Comparison of ENCODE assay signal across 26 cellular contexts in genomic region chr11:2651054-2651617, GRCh38. TPM values are rescaled to one million over a fixed set of nuclear protein-coding genes. Genes with fewer than 3 reads are reported as not detected.
A peak's percentile ranks its signal among the peaks of the same experiment; 100 is the strongest.
DNase-seq lines count a peak whose midpoint lies in the region; ATAC-seq, FAIRE-seq and TF ChIP-seq lines count a peak whose summit lies in the region.
"Had no signal": no experiment of that assay in that cellular context is flagged by ENCODE, and none has a peak within 500 bp of the region (broad histone marks: within the 10 kb centered on the region; RNA-seq: fewer than 3 reads in every experiment).

No MANE protein-coding gene starts in this region.

- TF ChIP-seq RAD21 in SK-N-SH (IDR thresholded peaks at IDR 0.05; ENCODE audit: low read length): no peak

- H3K4me3 Mint-ChIP-seq in astrocyte (ENCODE audit: unreplicated experiment): no peak overlapping the region
- no peak overlapping the region for H3K4me3 Mint-ChIP-seq in stimulated activated naive CD8-positive, alpha-beta T cell treated with anti-CD3 and anti-CD28 coated beads, Interleukin-15, amount 100 ng/mL, for 72 hours
- H3K4me3 Mint-ChIP-seq: CD14-positive monocyte; CD8-positive, alpha-beta memory T cell had no signal

- no peak overlapping the region for H3K4me2 ChIP-seq in SK-N-SH
- no peak overlapping the region for H3K4me2 ChIP-seq in astrocyte (ENCODE audit: low read length)

- H3K9ac ChIP-seq in SK-N-SH (no peak overlapping the region), astrocyte (ENCODE audit: low read length) (no peak overlapping the region)

- H3K79me2 ChIP-seq in SK-N-SH (ENCODE audit: insufficient read depth): no peaks in the 10 kb centered on the region
- H3K79me2 ChIP-seq in astrocyte (ENCODE audit: insufficient read depth, low read length): no peaks in the 10 kb centered on the region

- H3K36me3 ChIP-seq in SK-N-SH (replicated peaks in 1 of 2; ENCODE audit: control insufficient read depth in 1 of 2, insufficient read depth in 2 of 2, low read length in 1 of 2) (no peaks in the 10 kb centered on the region), astrocyte (ENCODE audit: insufficient read depth, low read length) (no peaks in the 10 kb centered on the region)
- H3K36me3 ChIP-seq: BE2C had no signal

- TF ChIP-seq EP300 in SK-N-SH (IDR thresholded peaks at IDR 0.05; ENCODE audit: borderline replicate concordance in 1 of 2, low read depth in 1 of 2, low read length in 1 of 2): no peak

- H3K27me3 Mint-ChIP-seq in astrocyte (ENCODE audit: low read depth, unreplicated experiment): no peaks in the 10 kb centered on the region
- no peaks in the 10 kb centered on the region for H3K27me3 Mint-ChIP-seq in stimulated activated naive CD8-positive, alpha-beta T cell treated with anti-CD3 and anti-CD28 coated beads, Interleukin-15, amount 100 ng/mL, for 72 hours

- FAIRE-seq in astrocyte (lab: Jason Lieb, UNC) (no peak), H54 (lab: Jason Lieb, UNC) (no peak)
- FAIRE-seq: K562 had no signal

- H2AFZ ChIP-seq in SK-N-SH (ENCODE audit: low read depth) (no peak overlapping the region), astrocyte (ENCODE audit: low read depth, low read length) (no peak overlapping the region)

- no peak overlapping the region; a peak in 1 of 4 replicates for H3K27ac ChIP-seq in SK-N-SH (ENCODE audit: low read depth in 2 of 2, low read length in 1 of 2)
- H3K27ac ChIP-seq in astrocyte (ENCODE audit: low read depth, low read length): no peak overlapping the region
- H3K27ac ChIP-seq: 22Rv1, HL-60 had no signal

- peak overlapping the region; percentile 1 for H3K27ac Mint-ChIP-seq in astrocyte (ENCODE audit: unreplicated experiment)
- H3K27ac Mint-ChIP-seq in stimulated activated naive CD8-positive, alpha-beta T cell treated with anti-CD3 and anti-CD28 coated beads, Interleukin-15, amount 100 ng/mL, for 72 hours: no peak overlapping the region
- H3K27ac Mint-ChIP-seq: CD8-positive, alpha-beta memory T cell had no signal

- TF ChIP-seq CTCF in SK-N-SH (IDR thresholded peaks at IDR 0.05): no peak
- TF ChIP-seq CTCF in astrocyte (IDR thresholded peaks at IDR 0.05; ENCODE audit: insufficient read depth, low read depth, low read length): no peak

- H4K20me1 ChIP-seq in SK-N-SH (ENCODE audit: insufficient read depth): no peaks in the 10 kb centered on the region
- no peaks in the 10 kb centered on the region for H4K20me1 ChIP-seq in astrocyte (ENCODE audit: insufficient read depth, low read length)

- H3F3A ChIP-seq in SK-N-SH (replicated peaks; ENCODE audit: insufficient read depth): no peaks in the 10 kb centered on the region

- POLR2A ChIA-PET in SK-N-SH (lab: Yijun Ruan, JAX): no interaction called here

- H3K9me3 Mint-ChIP-seq in astrocyte (ENCODE audit: unreplicated experiment): peaks cover 65% of the 10 kb centered on the region
- peaks cover 27 to 37% of the 10 kb centered on the region in 2 donors for H3K9me3 Mint-ChIP-seq in stimulated activated naive CD8-positive, alpha-beta T cell treated with anti-CD3 and anti-CD28 coated beads, Interleukin-15, amount 100 ng/mL, for 72 hours

- H3K4me1 Mint-ChIP-seq in astrocyte (ENCODE audit: low read depth, unreplicated experiment): peaks cover 10% of the 10 kb centered on the region
- H3K4me1 Mint-ChIP-seq in stimulated activated naive CD8-positive, alpha-beta T cell treated with anti-CD3 and anti-CD28 coated beads, Interleukin-15, amount 100 ng/mL, for 72 hours: peaks cover 6% of the 10 kb centered on the region
- H3K4me1 Mint-ChIP-seq: CD8-positive, alpha-beta memory T cell had no signal

- peaks cover 18% of the 10 kb centered on the region for H3K36me3 Mint-ChIP-seq in astrocyte (ENCODE audit: low read depth, unreplicated experiment)

- H3K4me3 ChIP-seq in SK-N-SH (ENCODE audit: low read depth in 2 of 2, low read length in 1 of 2) (no peak overlapping the region; a peak in 1 of 4 replicates), astrocyte (ENCODE audit: insufficient read depth, low read depth, low read length) (no peak overlapping the region)
- H3K4me3 ChIP-seq: K562 had no signal

- H3K27me3 ChIP-seq in SK-N-SH (ENCODE audit: insufficient read depth) (no peaks in the 10 kb centered on the region), astrocyte (ENCODE audit: insufficient read depth, low read length) (no peaks in the 10 kb centered on the region)
- H3K27me3 ChIP-seq: BE2C had no signal

- peak; percentile 1 for DNase-seq in SK-N-SH
- DNase-seq in astrocyte (ENCODE audit: low read depth): no peak
- DNase-seq in iPS-NIHi7 (ENCODE audit: extremely low spot score): peak; percentile 3
- no peak for DNase-seq in H54 (ENCODE audit: insufficient read length, low spot score)
- no peak for DNase-seq in stimulated activated naive CD8-positive, alpha-beta T cell treated with anti-CD3 and anti-CD28 coated beads, Interleukin-15, amount 100 ng/mL, for 72 hours
- DNase-seq: BE2C; Calu3; CD8-positive, alpha-beta memory T cell; DMS153; GOT3; Kasumi-1; NCI-H1092 treated with DMSO at 0.1 percent for 48 hours; NCI-H1436; NCI-H187; NCI-H2081 treated with DMSO at 0.1 percent for 48 hours; NCI-H524; NCI-H82; NK-92 treated with Interleukin-12 subunit alpha and Interleukin-12 subunit beta, amount 100 ng/mL, for 24 hours; PC-3 had no signal

- H3K9me3 ChIP-seq in SK-N-SH: peaks cover 26% of the 10 kb centered on the region
- H3K9me3 ChIP-seq in astrocyte (ENCODE audit: insufficient read depth, low read depth, low read length): peaks cover 41% of the 10 kb centered on the region
- H3K9me3 ChIP-seq: BE2C had no signal

- H3K4me1 ChIP-seq in SK-N-SH (ENCODE audit: control insufficient read depth in 1 of 2, insufficient read depth in 2 of 2, low read depth in 1 of 2, low read length in 1 of 2) (peaks cover 0 to 32% of the 10 kb centered on the region in 2 experiments; a peak in 1 of 4 replicates), astrocyte (ENCODE audit: insufficient read depth, low read length) (peaks cover 3% of the 10 kb centered on the region)
- H3K4me1 ChIP-seq: BE2C had no signal

- H3K9me2 ChIP-seq in SK-N-SH: no peaks in the 10 kb centered on the region

- no peak for TF ChIP-seq POLR2A in H54 (IDR thresholded peaks at IDR 0.05; ENCODE audit: low read depth, low read length)

- ATAC-seq in SK-N-SH treated with all-trans-retinoic acid at 6 μM for 48 hours: no peak
- ATAC-seq in stimulated activated naive CD8-positive, alpha-beta T cell treated with anti-CD3 and anti-CD28 coated beads, Interleukin-15, amount 100 ng/mL, for 72 hours: no peak
- ATAC-seq in GM21390 (IDR thresholded peaks at IDR 0.05; ENCODE audit: unreplicated experiment): no peak
- ATAC-seq: HCT116, K562, PC-3 had no signal

- CTCF ChIA-PET in SK-N-SH (lab: Yijun Ruan, JAX): interaction anchor here (1.3 to 1.6 kb wide), 2 partner anchors 119 to 234 kb away, joined by 3 to 5 read pairs; partner anchors contain the start of gene CDKN1C

- WGBS in SK-N-SH (ENCODE audit: low lambda C conversion rate): 57% methylated on average over 4 of the region's 4 CpGs

TF ChIP-seq in SK-N-SH, 30 proteins besides CTCF, POLR2A, EP300 and RAD21 (continues in another document):
- TF ChIP-seq RXRA (IDR thresholded peaks at IDR 0.05; ENCODE audit: borderline replicate concordance, low read depth): no peak
- TF ChIP-seq NRF1 (IDR thresholded peaks at IDR 0.05; ENCODE audit: low read depth, low read length): no peak
- no peak for TF ChIP-seq RFX5 (IDR thresholded peaks at IDR 0.05; ENCODE audit: low read length)
- no peak for TF ChIP-seq GATA2 (CRISPR knock-in tag; IDR thresholded peaks at IDR 0.05)
- TF ChIP-seq PBX3 (IDR thresholded peaks at IDR 0.05): no peak
- TF ChIP-seq ELF1 (IDR thresholded peaks at IDR 0.05): no peak
- no peak for TF ChIP-seq CHD2 (IDR thresholded peaks at IDR 0.05; ENCODE audit: low read length, partially characterized antibody)
- no peak for TF ChIP-seq TCF12 (IDR thresholded peaks at IDR 0.05)

TF ChIP-seq in SK-N-SH treated with all-trans-retinoic acid at 6 μM for 48 hours, 23 proteins besides CTCF, POLR2A, EP300 and RAD21:
- TF ChIP-seq ESRRG (CRISPR knock-in tag; IDR thresholded peaks at IDR 0.05) (no peak), ZFP30 (CRISPR knock-in tag; IDR thresholded peaks at IDR 0.05) (no peak), ZNF70 (CRISPR knock-in tag; IDR thresholded peaks at IDR 0.05) (no peak), OSR1 (CRISPR knock-in tag; IDR thresholded peaks at IDR 0.05) (no peak), CSDC2 (CRISPR knock-in tag; IDR thresholded peaks at IDR 0.05) (no peak), ZC3H10 (CRISPR knock-in tag; IDR thresholded peaks at IDR 0.05) (no peak)
- TF ChIP-seq, protein P1, sequence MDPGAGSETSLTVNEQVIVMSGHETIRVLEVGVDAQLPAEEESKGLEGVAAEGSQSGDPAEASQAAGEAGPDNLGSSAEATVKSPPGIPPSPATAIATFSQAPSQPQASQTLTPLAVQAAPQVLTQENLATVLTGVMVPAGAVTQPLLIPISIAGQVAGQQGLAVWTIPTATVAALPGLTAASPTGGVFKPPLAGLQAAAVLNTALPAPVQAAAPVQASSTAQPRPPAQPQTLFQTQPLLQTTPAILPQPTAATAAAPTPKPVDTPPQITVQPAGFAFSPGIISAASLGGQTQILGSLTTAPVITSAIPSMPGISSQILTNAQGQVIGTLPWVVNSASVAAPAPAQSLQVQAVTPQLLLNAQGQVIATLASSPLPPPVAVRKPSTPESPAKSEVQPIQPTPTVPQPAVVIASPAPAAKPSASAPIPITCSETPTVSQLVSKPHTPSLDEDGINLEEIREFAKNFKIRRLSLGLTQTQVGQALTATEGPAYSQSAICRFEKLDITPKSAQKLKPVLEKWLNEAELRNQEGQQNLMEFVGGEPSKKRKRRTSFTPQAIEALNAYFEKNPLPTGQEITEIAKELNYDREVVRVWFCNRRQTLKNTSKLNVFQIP (CRISPR knock-in tag; IDR thresholded peaks at IDR 0.05; ENCODE audit: borderline replicate concordance, low read depth): no peak

RNA-seq across cellular contexts. Expression of gene KCNQ1OT1, which starts 48.7 kb away (rescaled TPM):
- polyA plus RNA-seq in SK-N-SH (2012; rRNA removed): 0.03 and 0.05 TPM in 2 replicates
- polyA plus RNA-seq in SK-N-SH (2012; cell fraction: cytosol; rRNA removed): under 0.01 TPM in 2 replicates
- 0.23 and 0.37 TPM in 2 replicates for polyA plus RNA-seq in SK-N-SH (2012; cell fraction: nucleus; rRNA removed)
- 2.5 TPM in 2 replicates for total RNA-seq in astrocyte

Comparison
In these comparisons a context has a peak if more than half of its experiments do, and no peak if none do; other contexts are left out.
1. DNase-seq: peak in SK-N-SH (single experiment) and iPS-NIHi7 (single experiment); none in astrocyte (single experiment), H54 (single experiment) and stimulated activated naive CD8-positive, alpha-beta T cell treated with anti-CD3 and anti-CD28 coated beads, Interleukin-15, amount 100 ng/mL, for 72 hours (0 of 2).